Comparison of ENCODE assay signal across 17 cellular contexts in the genomic region with DNA sequence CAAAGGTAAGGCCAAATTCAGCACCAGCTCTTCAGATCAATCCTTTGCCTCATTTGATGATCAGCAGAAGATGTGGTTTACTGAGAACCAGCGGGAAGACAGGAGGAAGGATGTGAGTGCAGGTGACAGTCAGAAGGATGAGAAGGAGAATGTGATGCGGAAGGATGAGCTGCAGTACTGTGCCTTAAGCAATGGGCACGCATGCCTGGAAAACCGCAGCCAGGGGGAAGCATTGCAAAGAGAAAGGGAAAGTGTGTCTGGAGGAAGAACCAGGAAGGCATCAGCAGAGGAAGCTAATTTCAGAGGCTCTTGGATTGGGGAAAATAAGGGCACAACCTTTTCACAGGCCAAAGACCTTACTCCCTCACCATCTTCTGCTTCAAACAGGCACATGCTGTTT. TPM values are rescaled to one million over a fixed set of nuclear protein-coding genes. Genes with fewer than 3 reads are reported as not detected.
A peak's percentile ranks its signal among the peaks of the same experiment; 100 is the strongest.
DNase-seq lines count a peak whose midpoint lies in the region; ATAC-seq and TF ChIP-seq lines count a peak whose summit lies in the region.
"Had no signal": no experiment of that assay in that cellular context is flagged by ENCODE, and none has a peak within 500 bp of the region (broad histone marks: within the 10 kb centered on the region; RNA-seq: fewer than 3 reads in every experiment).

No MANE protein-coding gene starts in this region.

- intact Hi-C loops in cardiac septum (cut with DNase I), result no loop called here
- intact Hi-C loops in left cardiac atrium (cut with DNase I), result no loop called here
- intact Hi-C loops in vagina (cut with DNase I), result no loop called here
- intact Hi-C loops in mucosa of descending colon (cut with DNase I, micrococcal nuclease), result no loop called here

- no peaks in the 10 kb centered on the region for H3K36me3 Mint-ChIP-seq in endodermal cell (ENCODE audit: low read depth)

- H3K27me3 ChIP-seq in endodermal cell (ENCODE audit: control insufficient read depth, insufficient read depth, low read length, poor library complexity, severe bottlenecking) (no peaks in the 10 kb centered on the region), vagina (no peaks in the 10 kb centered on the region)
- H3K27me3 ChIP-seq: BLaER1 treated with 17β-estradiol and CSF1 and Interleukin-3, amounts not matched to agents 10 nM and 100 nM had no signal

- no peaks in the 10 kb centered on the region for H3K4me1 Mint-ChIP-seq in endodermal cell
- H3K4me1 Mint-ChIP-seq: activated CD4-positive, alpha-beta T cell treated with anti-CD3 and anti-CD28 coated beads for 36 hours had no signal

- H3K9ac ChIP-seq in endodermal cell (ENCODE audit: extremely low read depth, low read length, poor library complexity, severe bottlenecking), result no peak overlapping the region
- H3K9ac ChIP-seq: BLaER1 treated with 17β-estradiol and CSF1 and Interleukin-3, amounts not matched to agents 10 nM and 100 nM had no signal

- H3K27me3 Mint-ChIP-seq in endodermal cell (ENCODE audit: insufficient read depth), result peaks cover 3% of the 10 kb centered on the region
- H3K27me3 Mint-ChIP-seq: activated CD4-positive, alpha-beta T cell treated with anti-CD3 and anti-CD28 coated beads for 36 hours had no signal

- H3K9me3 ChIP-seq in endodermal cell (ENCODE audit: control insufficient read depth, low read length) (no peaks in the 10 kb centered on the region), vagina (no peaks in the 10 kb centered on the region), mucosa of descending colon (no peaks in the 10 kb centered on the region)
- H3K9me3 ChIP-seq: BLaER1 treated with 17β-estradiol and CSF1 and Interleukin-3, amounts not matched to agents 10 nM and 100 nM; psoas muscle had no signal

- DNase-seq in cardiac septum (ENCODE audit: low spot score) (peak; percentile 63), left cardiac atrium (no peak), NCI-H69 (lab: John Stamatoyannopoulos, UW) (peak; percentile 30), endodermal cell (peak; percentile 62), vagina (ENCODE audit: extremely low spot score in 2 of 2) (peak; percentile 52 to 74), mucosa of descending colon (no peak), DMS153 (lab: John Stamatoyannopoulos, UW) (no peak)
- DNase-seq: activated CD4-positive, alpha-beta T cell treated with anti-CD3 and anti-CD28 coated beads for 36 hours; activated T-cell treated with anti-CD3 and anti-CD28 coated beads, Interleukin-2, amount 50 U/mL, for 72 hours; NCI-H510A; psoas muscle; stimulated activated naive CD4-positive, alpha-beta T cell treated with Interleukin-2 at 50 U/mL for 16 hours had no signal

- no peak overlapping the region for H3K27ac Mint-ChIP-seq in endodermal cell
- H3K27ac Mint-ChIP-seq: activated CD4-positive, alpha-beta T cell treated with anti-CD3 and anti-CD28 coated beads for 36 hours; activated T-cell treated with anti-CD3 and anti-CD28 coated beads, Interleukin-2, amount 50 U/mL, for 72 hours had no signal

- no peak for TF ChIP-seq POLR2A in vagina (IDR thresholded peaks at IDR 0.05)

- H3K9me3 Mint-ChIP-seq in endodermal cell, result no peaks in the 10 kb centered on the region
- H3K9me3 Mint-ChIP-seq: activated T-cell treated with anti-CD3 and anti-CD28 coated beads, Interleukin-2, amount 50 U/mL, for 72 hours had no signal

- TF ChIP-seq CTCF in endodermal cell (conservative IDR thresholded peaks at IDR 0.05) (peak; percentile 61), vagina (IDR thresholded peaks at IDR 0.05) (no peak), mucosa of descending colon (IDR thresholded peaks at IDR 0.05) (no peak)

- H3K4me3 Mint-ChIP-seq in endodermal cell, result no peak overlapping the region
- H3K4me3 Mint-ChIP-seq: activated CD4-positive, alpha-beta T cell treated with anti-CD3 and anti-CD28 coated beads for 36 hours; activated T-cell treated with anti-CD3 and anti-CD28 coated beads, Interleukin-2, amount 50 U/mL, for 72 hours had no signal

- no peak overlapping the region for H3K4me3 ChIP-seq in endodermal cell (ENCODE audit: low read length)
- H3K4me3 ChIP-seq in vagina, result no peak overlapping the region
- H3K4me3 ChIP-seq in mucosa of descending colon, result no peak overlapping the region
- H3K4me3 ChIP-seq: BLaER1 treated with 17β-estradiol and CSF1 and Interleukin-3, amounts not matched to agents 10 nM and 100 nM; psoas muscle had no signal

- H3K4me1 ChIP-seq in endodermal cell (ENCODE audit: control insufficient read depth, insufficient read depth, low read length), result no peaks in the 10 kb centered on the region
- no peaks in the 10 kb centered on the region for H3K4me1 ChIP-seq in vagina
- no peaks in the 10 kb centered on the region for H3K4me1 ChIP-seq in mucosa of descending colon (ENCODE audit: low read depth)

- ATAC-seq in left cardiac atrium (no peak), mucosa of descending colon (no peak), GM18517 (IDR thresholded peaks at IDR 0.05; ENCODE audit: unreplicated experiment) (no peak)
- ATAC-seq: activated CD4-positive, alpha-beta T cell treated with anti-CD3 and anti-CD28 coated beads for 36 hours; activated T-cell treated with anti-CD3 and anti-CD28 coated beads, Interleukin-2, amount 50 U/mL, for 72 hours; psoas muscle had no signal

- WGBS in endodermal cell (ENCODE audit: insufficient coverage in 1 of 2, insufficient read length in 1 of 2), 2 experiments, result 63 to 79% methylated on average over 4 of the region's 4 CpGs

- H3K27ac ChIP-seq in endodermal cell (ENCODE audit: low read depth, low read length), result no peak overlapping the region
- H3K27ac ChIP-seq in vagina, result no peak overlapping the region
- H3K27ac ChIP-seq: BLaER1 treated with 17β-estradiol and CSF1 and Interleukin-3, amounts not matched to agents 10 nM and 100 nM; psoas muscle had no signal

- no peaks in the 10 kb centered on the region for H3K36me3 ChIP-seq in endodermal cell (ENCODE audit: control insufficient read depth, insufficient read depth, low read length)
- H3K36me3 ChIP-seq in vagina, result no peaks in the 10 kb centered on the region
- no peaks in the 10 kb centered on the region for H3K36me3 ChIP-seq in mucosa of descending colon (ENCODE audit: low read depth)
- H3K36me3 ChIP-seq: BLaER1 treated with 17β-estradiol and CSF1 and Interleukin-3, amounts not matched to agents 10 nM and 100 nM had no signal

RNA-seq across cellular contexts. Expression of gene C10orf71, which starts 25.7 kb away (rescaled TPM):
- total RNA-seq in cardiac septum (163 TPM), left cardiac atrium (10 to 100 TPM; 34.7 to 54.1 TPM), endodermal cell (under 1 TPM in 1 of 2 donors, not detected in 1; 0.15 TPM), vagina (not detected), mucosa of descending colon (under 1 TPM in 1 of 3 donors, not detected in 2; 0.05 TPM)
- 0.18 TPM for polyA plus RNA-seq in endodermal cell (2013, experiment 1 of 2)
- 0.08 TPM for polyA plus RNA-seq in endodermal cell (2013, experiment 2 of 2)
- total RNA-seq: activated CD4-positive, alpha-beta T cell treated with anti-CD3 and anti-CD28 coated beads for 36 hours; activated T-cell treated with anti-CD3 and anti-CD28 coated beads, Interleukin-2, amount 50 U/mL, for 72 hours; astrocyte; endothelial cell of umbilical vein; lung microvascular endothelial cell had no signal
- polyA plus RNA-seq: endothelial cell of umbilical vein had no signal

Comparison
In these comparisons a context has a peak if more than half of its experiments do, and no peak if none do; other contexts are left out.
1. DNase-seq: peak in cardiac septum (single experiment), NCI-H69 (single experiment), endodermal cell (single experiment) and vagina (2 of 2); none in left cardiac atrium (single experiment), mucosa of descending colon (0 of 3) and DMS153 (single experiment).
2. RNA of gene C10orf71, which starts 25.7 kb away (total RNA-seq): 163 TPM in cardiac septum (single experiment) and 34.7 to 54.1 TPM in left cardiac atrium; 0.15 TPM in endodermal cell, 0.05 TPM in mucosa of descending colon and not detected in vagina (single experiment); every median in the first group is over 10 times any median in the second.